ENCODE assay signal across 10 cellular contexts in genomic region chr1:178931843-178932551, GRCh38.
DNase-seq lines count a peak whose midpoint lies in the region; ATAC-seq and TF ChIP-seq lines count a peak whose summit lies in the region.
"Had no signal": no experiment of that assay in that cellular context is flagged by ENCODE, and none has a peak within 500 bp of the region (broad histone marks: within the 10 kb centered on the region; RNA-seq: fewer than 3 reads in every experiment).

No MANE protein-coding gene starts in this region.

- peaks cover 51% of the 10 kb centered on the region for H3K4me1 ChIP-seq in adipocyte (ENCODE audit: control insufficient read depth, insufficient read depth, low read length)
- peaks cover 0 to 70% of the 10 kb centered on the region in 2 donors for H3K4me1 ChIP-seq in right atrium auricular region

- no peaks in the 10 kb centered on the region for H3K27me3 ChIP-seq in adipocyte (replicated peaks; ENCODE audit: control insufficient read depth, insufficient read depth, low read length)
- no peaks in the 10 kb centered on the region for H3K27me3 ChIP-seq in right atrium auricular region

- no peaks in the 10 kb centered on the region for H3K9me3 ChIP-seq in adipocyte (ENCODE audit: control insufficient read depth, low read length)
- no peaks in the 10 kb centered on the region for H3K9me3 ChIP-seq in right atrium auricular region

- no peak for TF ChIP-seq CTCF in right atrium auricular region (IDR thresholded peaks at IDR 0.05)

- H3K4me1 Mint-ChIP-seq in natural killer cell treated with Interleukin-12 subunit alpha and Interleukin-12 subunit beta and Interleukin-15 and Interleukin-18, amount 100 ng/mL, for 72 hours (ENCODE audit: low read depth in 2 of 2) = peaks cover 0 to 2% of the 10 kb centered on the region in 2 donors

- H3K4me3 ChIP-seq in adipocyte (ENCODE audit: low read length) (peak overlapping the region; percentile 50), right atrium auricular region (no peak overlapping the region)

- H3K36me3 ChIP-seq in adipocyte (ENCODE audit: control insufficient read depth, insufficient read depth, low read length, severe bottlenecking) (no peaks in the 10 kb centered on the region), right atrium auricular region (no peaks in the 10 kb centered on the region)

- no peak overlapping the region for H3K27ac Mint-ChIP-seq in natural killer cell treated with Interleukin-12 subunit alpha and Interleukin-12 subunit beta and Interleukin-15 and Interleukin-18, amount 100 ng/mL, for 72 hours

- peak overlapping the region; percentile 78 to 94 for H3K27ac ChIP-seq in right atrium auricular region

- peak overlapping the region; percentile 70 for H3K9ac ChIP-seq in adipocyte (ENCODE audit: low read length)

- H3K9me3 Mint-ChIP-seq in natural killer cell treated with Interleukin-12 subunit alpha and Interleukin-12 subunit beta and Interleukin-15 and Interleukin-18, amount 100 ng/mL, for 72 hours = no peaks in the 10 kb centered on the region

- H3K36me3 Mint-ChIP-seq in natural killer cell treated with Interleukin-12 subunit alpha and Interleukin-12 subunit beta and Interleukin-15 and Interleukin-18, amount 100 ng/mL, for 72 hours = no peaks in the 10 kb centered on the region

- ATAC-seq in GM21786 (IDR thresholded peaks at IDR 0.05; ENCODE audit: unreplicated experiment) (no peak), GM19023 (IDR thresholded peaks at IDR 0.05; ENCODE audit: unreplicated experiment) (no peak)
- ATAC-seq in natural killer cell treated with Interleukin-12 subunit alpha and Interleukin-12 subunit beta and Interleukin-15 and Interleukin-18, amount 100 ng/mL, for 72 hours = no peak
- ATAC-seq: Panc1 had no signal

- DNase-seq in ELF-1 (ENCODE audit: low read depth, low spot score) (peak; percentile 40), adipocyte (ENCODE audit: low read depth) (peak; percentile 97), right atrium auricular region (ENCODE audit: low spot score) (peak; percentile 95), putamen (ENCODE audit: low spot score) (peak; percentile 25), GM03348 (ENCODE audit: low spot score) (no peak)
- no peak for DNase-seq in natural killer cell treated with Interleukin-12 subunit alpha and Interleukin-12 subunit beta and Interleukin-15 and Interleukin-18, amount 100 ng/mL, for 72 hours (ENCODE audit: low spot score)
- DNase-seq: COR-L47 had no signal

- H3K4me3 Mint-ChIP-seq in natural killer cell treated with Interleukin-12 subunit alpha and Interleukin-12 subunit beta and Interleukin-15 and Interleukin-18, amount 100 ng/mL, for 72 hours = no peak overlapping the region

- H3K27me3 Mint-ChIP-seq in natural killer cell treated with Interleukin-12 subunit alpha and Interleukin-12 subunit beta and Interleukin-15 and Interleukin-18, amount 100 ng/mL, for 72 hours = peaks cover 0 to 5% of the 10 kb centered on the region in 2 donors

Comparison
In these comparisons a context has a peak if more than half of its experiments do, and no peak if none do; other contexts are left out.
1. DNase-seq: peak in ELF-1 (single experiment), adipocyte (single experiment), right atrium auricular region (single experiment) and putamen (single experiment); none in GM03348 (single experiment) and natural killer cell treated with Interleukin-12 subunit alpha and Interleukin-12 subunit beta and Interleukin-15 and Interleukin-18, amount 100 ng/mL, for 72 hours (single experiment).